In genomic region chr7:98210513-98211220, GRCh38 we compare ENCODE assay signal across 10 cellular contexts. TPM values are rescaled to one million over a fixed set of nuclear protein-coding genes. Genes with fewer than 3 reads are reported as not detected.
A peak's percentile ranks its signal among the peaks of the same experiment; 100 is the strongest.
DNase-seq lines count a peak whose midpoint lies in the region; ATAC-seq, FAIRE-seq and TF ChIP-seq lines count a peak whose summit lies in the region.
"Had no signal": no experiment of that assay in that cellular context is flagged by ENCODE, and none has a peak within 500 bp of the region (broad histone marks: within the 10 kb centered on the region; RNA-seq: fewer than 3 reads in every experiment).

No MANE protein-coding gene starts in this region.

- no peak overlapping the region for H3K27ac ChIP-seq in psoas muscle
- H3K27ac ChIP-seq in gastroesophageal sphincter = no peak overlapping the region
- H3K27ac ChIP-seq: epithelial cell of prostate, SK-N-MC had no signal

- intact Hi-C loops in psoas muscle (cut with DNase I) = no loop called here

- no peak overlapping the region for H3K27ac Mint-ChIP-seq in osteocyte (ENCODE audit: unreplicated experiment)

- no peaks in the 10 kb centered on the region for H3K27me3 Mint-ChIP-seq in osteocyte (ENCODE audit: unreplicated experiment)

- FAIRE-seq in GM19239 (lab: Jason Lieb, UNC) = no peak

- H3K27me3 ChIP-seq in psoas muscle (ENCODE audit: insufficient read depth in 3 of 3, low read length in 2 of 3) = peaks cover 0 to 4% (median 4%) of the 10 kb centered on the region in 3 donors
- peaks cover 24% of the 10 kb centered on the region for H3K27me3 ChIP-seq in gastroesophageal sphincter

- no peaks in the 10 kb centered on the region for H3K9me3 Mint-ChIP-seq in osteocyte (ENCODE audit: unreplicated experiment)

- WGBS in psoas muscle, 3 donors = 3 to 4% (median 4%) methylated on average over 32 to 48 of the region's 49 CpGs
- WGBS in gastroesophageal sphincter (ENCODE audit: low coverage in 1 of 2), 2 donors = no CpG with 5 or more reads among the region's 49 CpGs

- no peaks in the 10 kb centered on the region for H3K9me3 ChIP-seq in psoas muscle
- no peaks in the 10 kb centered on the region for H3K9me3 ChIP-seq in gastroesophageal sphincter

- no peak for TF ChIP-seq POLR2A in gastroesophageal sphincter (IDR thresholded peaks at IDR 0.05)

- peaks cover 4% of the 10 kb centered on the region for H3K4me1 Mint-ChIP-seq in osteocyte (ENCODE audit: unreplicated experiment)

- no peak overlapping the region for H3K4me3 Mint-ChIP-seq in osteocyte (ENCODE audit: unreplicated experiment)

- ATAC-seq in psoas muscle (peak in 1 of 4 donors; percentile 16), gastroesophageal sphincter (no peak)

- H3K36me3 Mint-ChIP-seq in osteocyte (ENCODE audit: unreplicated experiment) = peaks cover 17% of the 10 kb centered on the region

- H3K4me1 ChIP-seq in psoas muscle = no peaks in the 10 kb centered on the region
- peaks cover 0 to 16% (median 3%) of the 10 kb centered on the region in 3 donors for H3K4me1 ChIP-seq in gastroesophageal sphincter

- H3K36me3 ChIP-seq in psoas muscle (ENCODE audit: insufficient read depth in 1 of 2, low read depth in 1 of 2) = peaks cover 0 to 30% of the 10 kb centered on the region in 2 donors
- H3K36me3 ChIP-seq in gastroesophageal sphincter = peaks cover 0 to 39% of the 10 kb centered on the region in 2 donors

- no peak for TF ChIP-seq CTCF in fibroblast of pulmonary artery (IDR thresholded peaks at IDR 0.05; ENCODE audit: low read length, missing control alignments)
- no peak for TF ChIP-seq CTCF in psoas muscle (IDR thresholded peaks at IDR 0.05)
- TF ChIP-seq CTCF in osteocyte (IDR thresholded peaks at IDR 0.05) = no peak
- no peak for TF ChIP-seq CTCF in gastroesophageal sphincter (IDR thresholded peaks at IDR 0.05)

- DNase-seq in EH (ENCODE audit: low read depth) (peak; percentile 30), NCI-H2171 (lab: John Stamatoyannopoulos, UW) (peak; percentile 67), fibroblast of pulmonary artery (ENCODE audit: low read depth) (peak; percentile 5), psoas muscle (no peak), inferior parietal cortex (ENCODE audit: extremely low spot score) (no peak), GM19239 (ENCODE audit: insufficient read length, low spot score) (no peak), osteocyte (ENCODE audit: extremely low spot score, unreplicated experiment) (no peak)

- no peak for TF ChIP-seq EP300 in gastroesophageal sphincter (IDR thresholded peaks at IDR 0.05)

- H3K4me3 ChIP-seq in fibroblast of pulmonary artery (replicated peaks; ENCODE audit: low read depth, low read length) (peak overlapping the region; percentile 32), psoas muscle (peak overlapping the region; percentile 32), gastroesophageal sphincter (peak overlapping the region in 1 of 2 donors; percentile 46)
- H3K4me3 ChIP-seq: SK-N-MC had no signal

RNA-seq across cellular contexts. Expression of gene BHLHA15, which starts 0.6 kb away (rescaled TPM):
- total RNA-seq in psoas muscle (not detected), osteocyte (not detected in 2 replicates), gastroesophageal sphincter (under 1 TPM in 1 of 4 donors, not detected in 3; 0.81 TPM)
- not detected for polyA plus RNA-seq in psoas muscle

RNA-seq across cellular contexts. Expression of gene TECPR1, which starts 41.4 kb away (rescaled TPM):
- total RNA-seq in psoas muscle = 10 to 100 TPM in 3 of 4 donors, 1 to 10 TPM in 1; 10.0 to 23.0 (median 18.6) TPM
- 10 to 100 TPM in 2 of 3 donors, 1 to 10 TPM in 1; 7.0 to 14.5 (median 14.0) TPM for polyA plus RNA-seq in psoas muscle
- 33.6 and 38.7 TPM in 2 replicates for total RNA-seq in osteocyte
- total RNA-seq in gastroesophageal sphincter = 10 to 100 TPM; 18.6 to 22.3 (median 20.4) TPM

Comparison
In these comparisons a context has a peak if more than half of its experiments do, and no peak if none do; other contexts are left out.
1. DNase-seq: peak in EH (single experiment), NCI-H2171 (single experiment) and fibroblast of pulmonary artery (single experiment); none in psoas muscle (0 of 2), inferior parietal cortex (single experiment), GM19239 (single experiment) and osteocyte (single experiment).